ENCODE assay signal across 9 cellular contexts in the genomic region with DNA sequence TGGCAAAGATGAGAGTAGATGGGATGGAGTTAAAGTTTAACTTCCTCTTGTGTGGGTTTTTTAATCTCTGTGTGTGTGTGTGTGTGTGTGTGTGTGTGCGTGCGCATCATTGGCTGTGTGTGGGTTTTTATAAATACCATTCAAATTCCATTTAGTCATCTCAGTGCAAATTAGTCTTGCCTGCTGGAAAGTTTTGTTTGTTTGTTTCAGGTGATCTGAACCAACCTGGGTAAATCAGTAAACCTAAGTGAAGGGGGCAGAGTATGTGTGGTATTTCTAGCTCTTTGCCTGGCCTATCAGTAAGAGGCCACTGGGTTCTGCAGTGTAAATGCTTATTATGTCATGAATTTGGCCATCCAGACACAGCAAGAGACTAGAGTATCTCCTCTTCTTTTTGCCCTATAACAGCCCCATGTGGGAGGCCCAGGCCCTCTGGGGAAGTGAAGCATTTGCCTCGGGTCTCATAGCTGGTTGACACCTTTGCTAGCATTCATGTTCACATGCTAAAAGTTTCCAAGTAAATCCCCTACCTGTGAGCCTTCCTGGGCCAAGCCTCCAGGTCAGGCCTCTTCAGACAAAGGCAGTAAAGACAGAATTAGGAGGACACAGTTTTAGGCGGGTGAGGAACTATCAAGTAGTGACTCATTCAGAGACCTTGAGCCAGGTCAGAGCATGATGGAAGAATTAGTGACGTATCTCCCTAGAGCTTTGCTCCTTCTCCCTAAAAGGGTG. TPM values are rescaled to one million over a fixed set of nuclear protein-coding genes. Genes with fewer than 3 reads are reported as not detected.
DNase-seq lines count a peak whose midpoint lies in the region; ATAC-seq and TF ChIP-seq lines count a peak whose summit lies in the region.
"Had no signal": no experiment of that assay in that cellular context is flagged by ENCODE, and none has a peak within 500 bp of the region (broad histone marks: within the 10 kb centered on the region; RNA-seq: fewer than 3 reads in every experiment).

No MANE protein-coding gene starts in this region.

- no peak for TF ChIP-seq CTCF in GM13977 (IDR thresholded peaks at IDR 0.05; ENCODE audit: extremely low read depth, insufficient read depth, missing control alignments)

- peak; percentile 59 for ATAC-seq in HG02678 (IDR thresholded peaks at IDR 0.05; ENCODE audit: unreplicated experiment)
- ATAC-seq: foreskin keratinocyte had no signal

- in situ Hi-C loops in GM13977 (cut with MboI; ENCODE audit: low pct_unique_long_range_greater_than_20kb, low sequenced_read_pairs, unreplicated experiment) = loop anchor here (10.0 kb wide), 1 partner anchor 68 kb away; the partner anchor contains the start of genes ILF2 and NPR1

- peak; percentile 45 for DNase-seq in GM13977 (ENCODE audit: low spot score)
- DNase-seq in UCSD-AML1 (lab: John Stamatoyannopoulos, UW; ENCODE audit: unreplicated experiment) = peak; percentile 16
- peak; percentile 53 for DNase-seq in mucosa of gallbladder (ENCODE audit: low spot score)
- no peak for DNase-seq in KG1 (lab: John Stamatoyannopoulos, UW)
- DNase-seq in NCI-H2107 (lab: John Stamatoyannopoulos, UW) = no peak
- no peak for DNase-seq in activated naive CD4-positive, alpha-beta T cell treated with anti-CD3 and anti-CD28 coated beads, Interleukin-2, amount 50 U/mL, for 16 hours
- no peak for DNase-seq in retina

RNA-seq across cellular contexts. Expression of gene INTS3, which starts 14.7 kb away (rescaled TPM):
- total RNA-seq in mucosa of gallbladder = 72.9 TPM

RNA-seq across cellular contexts. Expression of gene SLC27A3, which starts 32.6 kb away (rescaled TPM):
- total RNA-seq in mucosa of gallbladder = 22.1 TPM

Comparison
In these comparisons a context has a peak if more than half of its experiments do, and no peak if none do; other contexts are left out.
1. DNase-seq: peak in GM13977 (single experiment), UCSD-AML1 (single experiment) and mucosa of gallbladder (single experiment); none in KG1 (single experiment), NCI-H2107 (single experiment), activated naive CD4-positive, alpha-beta T cell treated with anti-CD3 and anti-CD28 coated beads, Interleukin-2, amount 50 U/mL, for 16 hours (single experiment) and retina (single experiment).